ENCODE assay signal across 23 cellular contexts in genomic region chr17:57930239-57930638, GRCh38. TPM values are rescaled to one million over a fixed set of nuclear protein-coding genes. Genes with fewer than 3 reads are reported as not detected.
DNase-seq lines count a peak whose midpoint lies in the region; ATAC-seq, FAIRE-seq and TF ChIP-seq lines count a peak whose summit lies in the region.
"Had no signal": no experiment of that assay in that cellular context is flagged by ENCODE, and none has a peak within 500 bp of the region (broad histone marks: within the 10 kb centered on the region; RNA-seq: fewer than 3 reads in every experiment).

No MANE protein-coding gene starts in this region.

- no peak overlapping the region for H2BK20ac ChIP-seq in H1 (ENCODE audit: low read length)

- H3K27me3 ChIP-seq in H1 (replicated peaks in 1 of 4; ENCODE audit: control insufficient read depth in 3 of 4, extremely low read depth in 1 of 4, insufficient read depth in 3 of 4, low read length in 3 of 4) (peaks cover 0 to 2% (median 0%) of the 10 kb centered on the region in 4 experiments; a peak in 1 of 7 replicates), muscle layer of duodenum (ENCODE audit: low read depth, low read length) (no peaks in the 10 kb centered on the region), stomach smooth muscle (ENCODE audit: control insufficient read depth in 1 of 2, insufficient read depth in 2 of 2, low read length in 2 of 2) (no peaks in the 10 kb centered on the region)
- H3K27me3 ChIP-seq: hepatocyte had no signal

- H3K9ac ChIP-seq in H1 (replicated peaks in 1 of 4; ENCODE audit: extremely low read depth in 1 of 4, low read depth in 3 of 4, low read length in 3 of 4) (no peak overlapping the region), stomach smooth muscle (ENCODE audit: low read length in 2 of 2) (peak overlapping the region; percentile 5 to 42)
- H3K9ac ChIP-seq: parathyroid adenoma had no signal

- no peaks in the 10 kb centered on the region for H3K4me1 Mint-ChIP-seq in activated CD4-positive, alpha-beta T cell treated with anti-CD3 and anti-CD28 coated beads, Interleukin-2, amount 10 ng/mL, durations not matched to agents 24 days and 14 days
- no peaks in the 10 kb centered on the region for H3K4me1 Mint-ChIP-seq in activated CD8-positive, alpha-beta T cell treated with anti-CD3 and anti-CD28 coated beads for 36 hours (ENCODE audit: low read depth)
- H3K4me1 Mint-ChIP-seq: activated naive CD4-positive, alpha-beta T cell treated with anti-CD3 and anti-CD28 coated beads, Interleukin-2, amount 50 U/mL, for 24 hours had no signal

- H3K9me3 ChIP-seq in H1 (ENCODE audit: insufficient read depth in 2 of 2, low read depth in 1 of 2, low read length in 1 of 2) (no peaks in the 10 kb centered on the region), muscle layer of duodenum (ENCODE audit: control insufficient read depth in 1 of 2, low read length in 2 of 2) (no peaks in the 10 kb centered on the region), stomach smooth muscle (ENCODE audit: control insufficient read depth in 2 of 2, low read length in 2 of 2) (no peaks in the 10 kb centered on the region)

- peak overlapping the region; percentile 46; the same call in 1 of the 2 replicates for H2BK15ac ChIP-seq in H1 (ENCODE audit: low read length)

- no peaks in the 10 kb centered on the region for H3K79me2 ChIP-seq in H1 (ENCODE audit: control insufficient read depth in 1 of 2, insufficient read depth in 2 of 2, low read length in 2 of 2)

- 89% methylated on average over 5 of the region's 5 CpGs; no CpG with 5 or more reads in 1 of the 2 experiments for WGBS in H1 (ENCODE audit: extremely low coverage in 1 of 2, insufficient coverage in 1 of 2, insufficient read length in 1 of 2, insufficient replicate concordance in 2 of 2, low coverage in 1 of 2, low lambda C conversion rate in 2 of 2, missing lambda C conversion rate in 1 of 2), 2 experiments

- TF ChIP-seq POLR2A in H1 (IDR thresholded peaks at IDR 0.05; ENCODE audit: control extremely low read depth in 1 of 2, low read depth in 2 of 2, low read length in 2 of 2): no peak

- no peaks in the 10 kb centered on the region for H3K36me3 ChIP-seq in H1 (ENCODE audit: control insufficient read depth in 2 of 4, insufficient read depth in 4 of 4, low read length in 3 of 4)
- H3K36me3 ChIP-seq in muscle layer of duodenum (ENCODE audit: control insufficient read depth in 1 of 2, insufficient read depth in 2 of 2, low read length in 2 of 2): no peaks in the 10 kb centered on the region
- no peaks in the 10 kb centered on the region for H3K36me3 ChIP-seq in stomach smooth muscle (ENCODE audit: control insufficient read depth in 2 of 2, insufficient read depth in 2 of 2, low read length in 2 of 2)

- no peak overlapping the region for H2AFZ ChIP-seq in H1 (ENCODE audit: low read length)
- H2AFZ ChIP-seq: hepatocyte, parathyroid adenoma had no signal

- H3K4me1 ChIP-seq in H1 (replicated peaks in 1 of 4; ENCODE audit: control insufficient read depth in 3 of 4, insufficient read depth in 4 of 4, low read length in 3 of 4): peaks cover 2 to 11% (median 9%) of the 10 kb centered on the region in 4 experiments
- H3K4me1 ChIP-seq in muscle layer of duodenum (ENCODE audit: control insufficient read depth in 1 of 2, insufficient read depth in 2 of 2, low read length in 2 of 2): peaks cover 23 to 84% of the 10 kb centered on the region in 2 donors
- peaks cover 92% of the 10 kb centered on the region for H3K4me1 ChIP-seq in stomach smooth muscle (ENCODE audit: control insufficient read depth, insufficient read depth, low read length)
- H3K4me1 ChIP-seq: parathyroid adenoma had no signal

- no peak overlapping the region for H3K4me2 ChIP-seq in H1 (ENCODE audit: insufficient read depth in 1 of 2, low read depth in 2 of 2, low read length in 2 of 2)
- H3K4me2 ChIP-seq: hepatocyte had no signal

- POLR2A ChIA-PET in RWPE1 (lab: Yijun Ruan, JAX; ENCODE audit: low non-redundant PET): interaction anchor here (0.6 kb wide), 1 partner anchor 17 kb away, joined by 6 read pairs; no protein-coding TSS in a partner anchor
- POLR2A ChIA-PET in H1 (lab: Charles Lee; ENCODE audit: partially characterized antibody): interaction anchor here (1.0 to 1.2 kb wide), 2 partner anchors 15 to 74 kb away, joined by 3 read pairs; no protein-coding TSS in a partner anchor
- POLR2A ChIA-PET in activated CD8-positive, alpha-beta T cell treated with anti-CD3 and anti-CD28 coated beads for 36 hours (lab: Charles Lee): interaction anchor here (0.6 to 1.7 kb wide), 2 partner anchors 21 to 68 kb away, joined by 3 to 5 read pairs; no protein-coding TSS in a partner anchor

- no peak overlapping the region for H3K56ac ChIP-seq in H1 (replicated peaks; ENCODE audit: insufficient read length, low read depth, low read length)

- FAIRE-seq in H1 (lab: Jason Lieb, UNC): no peak
- FAIRE-seq: astrocyte, endometrium, H54 had no signal

- intact Hi-C loops in activated CD4-positive, alpha-beta T cell treated with anti-CD3 and anti-CD28 coated beads, Interleukin-2, amount 10 ng/mL, durations not matched to agents 24 days and 14 days (cut with micrococcal nuclease): no loop called here
- intact Hi-C loops in activated CD8-positive, alpha-beta T cell treated with anti-CD3 and anti-CD28 coated beads for 36 hours (cut with micrococcal nuclease): no loop called here

- H3K14ac ChIP-seq in H1 (ENCODE audit: insufficient read length): no peak overlapping the region

- no peaks in the 10 kb centered on the region for H3K36me3 Mint-ChIP-seq in activated CD4-positive, alpha-beta T cell treated with anti-CD3 and anti-CD28 coated beads, Interleukin-2, amount 10 ng/mL, durations not matched to agents 24 days and 14 days (ENCODE audit: low read depth)
- no peaks in the 10 kb centered on the region for H3K36me3 Mint-ChIP-seq in activated CD8-positive, alpha-beta T cell treated with anti-CD3 and anti-CD28 coated beads for 36 hours (ENCODE audit: low read depth)
- H3K36me3 Mint-ChIP-seq: activated naive CD4-positive, alpha-beta T cell treated with anti-CD3 and anti-CD28 coated beads, Interleukin-2, amount 50 U/mL, for 24 hours had no signal

- no peak for ATAC-seq in GM21447 (IDR thresholded peaks at IDR 0.05; ENCODE audit: unreplicated experiment)
- no peak for ATAC-seq in activated CD8-positive, alpha-beta T cell treated with anti-CD3 and anti-CD28 coated beads for 36 hours
- ATAC-seq: stimulated activated naive CD8-positive, alpha-beta T cell treated with anti-CD3 and anti-CD28 coated beads, Interleukin-15, Interleukin-2, amounts not matched to agents 100 U/mL and 50 U/mL, for 24 hours had no signal

- no peak overlapping the region for H2BK120ac ChIP-seq in H1 (replicated peaks; ENCODE audit: low read depth, low read length)

- 0 out of 2 replicates have a peak, but pooled peaks cover 2% of the 10 kb centered on the region for H3K79me1 ChIP-seq in H1 (ENCODE audit: low read depth, low read length)

- DNase-seq in RWPE1 (ENCODE audit: low spot score) (no peak), H1 (ENCODE audit: low read depth in 1 of 2, low spot score in 2 of 2) (no peak), COR-L47 (lab: John Stamatoyannopoulos, UW) (no peak)
- DNase-seq in activated CD4-positive, alpha-beta T cell treated with anti-CD3 and anti-CD28 coated beads, Interleukin-2, amount 10 ng/mL, durations not matched to agents 24 days and 14 days: no peak
- DNase-seq in activated CD8-positive, alpha-beta T cell treated with anti-CD3 and anti-CD28 coated beads for 36 hours: no peak
- DNase-seq: activated CD4-positive, alpha-beta T cell treated with anti-CD3 and anti-CD28 coated beads for 1 hour; DND-41; KG1; NCI-H187 treated with DMSO at 0.1 percent for 48 hours; NCI-H510A; stimulated activated naive CD8-positive, alpha-beta T cell treated with anti-CD3 and anti-CD28 coated beads, Interleukin-15, Interleukin-2, amounts not matched to agents 100 U/mL and 50 U/mL, for 24 hours; SW 1271 had no signal

- H3K27ac Mint-ChIP-seq in activated CD4-positive, alpha-beta T cell treated with anti-CD3 and anti-CD28 coated beads, Interleukin-2, amount 10 ng/mL, durations not matched to agents 24 days and 14 days: no peak overlapping the region
- no peak overlapping the region for H3K27ac Mint-ChIP-seq in activated CD8-positive, alpha-beta T cell treated with anti-CD3 and anti-CD28 coated beads for 36 hours
- H3K27ac Mint-ChIP-seq: activated T-helper 1 cell treated with anti-CD3 and anti-CD28 coated beads, Interleukin-12 subunit alpha, Interleukin-12 subunit beta, Interleukin-2, Interleukin-4 antibody, amounts not matched to agents 30 ng/mL and 10 ng/mL and 1 ng/mL, durations not matched to agents 14 hours and 24 hours and 36 hours had no signal

- no peak for TF ChIP-seq RAD21 in H1 (IDR thresholded peaks at IDR 0.05 in 1 of 2, conservative IDR thresholded peaks at IDR 0.05 in 1 of 2; ENCODE audit: low read depth in 2 of 2, low read length in 2 of 2)

- no peak overlapping the region for H3K23ac ChIP-seq in H1 (ENCODE audit: insufficient read length)

- H2BK12ac ChIP-seq in H1 (ENCODE audit: low read depth, low read length): no peak overlapping the region

- H3K23me2 ChIP-seq in H1 (ENCODE audit: low read depth, low read length): no peaks in the 10 kb centered on the region

- no peaks in the 10 kb centered on the region for H3K9me3 Mint-ChIP-seq in activated CD4-positive, alpha-beta T cell treated with anti-CD3 and anti-CD28 coated beads, Interleukin-2, amount 10 ng/mL, durations not matched to agents 24 days and 14 days
- H3K9me3 Mint-ChIP-seq in activated CD8-positive, alpha-beta T cell treated with anti-CD3 and anti-CD28 coated beads for 36 hours: no peaks in the 10 kb centered on the region
- H3K9me3 Mint-ChIP-seq: activated naive CD4-positive, alpha-beta T cell treated with anti-CD3 and anti-CD28 coated beads, Interleukin-2, amount 50 U/mL, for 24 hours; activated T-helper 1 cell treated with anti-CD3 and anti-CD28 coated beads, Interleukin-12 subunit alpha, Interleukin-12 subunit beta, Interleukin-2, Interleukin-4 antibody, amounts not matched to agents 30 ng/mL and 10 ng/mL and 1 ng/mL, durations not matched to agents 14 hours and 24 hours and 36 hours had no signal

- no peak overlapping the region for H3K4me3 ChIP-seq in H1 (ENCODE audit: extremely low read depth in 1 of 4, insufficient read depth in 2 of 4, low read depth in 3 of 4, low read length in 4 of 4)
- H3K4me3 ChIP-seq in muscle layer of duodenum (ENCODE audit: low read depth in 1 of 2, low read length in 2 of 2): no peak overlapping the region
- H3K4me3 ChIP-seq in stomach smooth muscle (ENCODE audit: low read length in 2 of 2): no peak overlapping the region
- H3K4me3 ChIP-seq: hepatocyte, lung had no signal

- peaks cover 10% of the 10 kb centered on the region for H3K27me3 Mint-ChIP-seq in activated CD4-positive, alpha-beta T cell treated with anti-CD3 and anti-CD28 coated beads, Interleukin-2, amount 10 ng/mL, durations not matched to agents 24 days and 14 days
- H3K27me3 Mint-ChIP-seq in activated CD8-positive, alpha-beta T cell treated with anti-CD3 and anti-CD28 coated beads for 36 hours: peaks cover 8% of the 10 kb centered on the region

- H3K27ac ChIP-seq in RWPE1 (peak overlapping the region; percentile 50), H1 (ENCODE audit: low read depth, low read length) (no peak overlapping the region), muscle layer of duodenum (ENCODE audit: low read length) (peak overlapping the region; percentile 6), stomach smooth muscle (ENCODE audit: low read length) (peak overlapping the region; percentile 74)
- H3K27ac ChIP-seq: hepatocyte, parathyroid adenoma had no signal

- CTCF ChIA-PET in RWPE1 (lab: Yijun Ruan, JAX): no interaction called here
- CTCF ChIA-PET in H1 (lab: Charles Lee; ENCODE audit: partially characterized antibody): interaction anchor here (0.5 to 1.3 kb wide), 3 partner anchors 21 to 72 kb away, joined by 3 to 5 read pairs (median 4); no protein-coding TSS in a partner anchor
- CTCF ChIA-PET in activated CD8-positive, alpha-beta T cell treated with anti-CD3 and anti-CD28 coated beads for 36 hours (lab: Charles Lee): interaction anchor here (1.2 kb wide), 1 partner anchor 38 kb away, joined by 4 read pairs; no protein-coding TSS in a partner anchor

- H2AK5ac ChIP-seq in H1 (ENCODE audit: low read depth, low read length): no peak overlapping the region

- no peak overlapping the region for H3K18ac ChIP-seq in H1 (ENCODE audit: extremely low read depth, low read length)

- H4K20me1 ChIP-seq in H1 (replicated peaks in 1 of 2; ENCODE audit: control insufficient read depth in 1 of 2, insufficient read depth in 2 of 2, low read length in 2 of 2): no peaks in the 10 kb centered on the region

- no peak overlapping the region for H3K4me3 Mint-ChIP-seq in activated CD4-positive, alpha-beta T cell treated with anti-CD3 and anti-CD28 coated beads, Interleukin-2, amount 10 ng/mL, durations not matched to agents 24 days and 14 days
- no peak overlapping the region for H3K4me3 Mint-ChIP-seq in activated CD8-positive, alpha-beta T cell treated with anti-CD3 and anti-CD28 coated beads for 36 hours
- H3K4me3 Mint-ChIP-seq: activated naive CD4-positive, alpha-beta T cell treated with anti-CD3 and anti-CD28 coated beads, Interleukin-2, amount 50 U/mL, for 24 hours; activated T-helper 1 cell treated with anti-CD3 and anti-CD28 coated beads, Interleukin-12 subunit alpha, Interleukin-12 subunit beta, Interleukin-2, Interleukin-4 antibody, amounts not matched to agents 30 ng/mL and 10 ng/mL and 1 ng/mL, durations not matched to agents 14 hours and 24 hours and 36 hours had no signal

- TF ChIP-seq CTCF in RWPE1 (conservative IDR thresholded peaks at IDR 0.05; ENCODE audit: low read depth) (no peak), H1 (IDR thresholded peaks at IDR 0.05; ENCODE audit: control extremely low read depth in 1 of 3, insufficient read depth in 1 of 3, low read depth in 1 of 3, low read length in 3 of 3) (no peak)
- no peak for TF ChIP-seq CTCF in activated CD8-positive, alpha-beta T cell treated with anti-CD3 and anti-CD28 coated beads for 36 hours (IDR thresholded peaks at IDR 0.05)

- no peak overlapping the region for H4K8ac ChIP-seq in H1 (ENCODE audit: extremely low read depth, insufficient read depth, low read length)

- no peak overlapping the region for H4K5ac ChIP-seq in H1 (ENCODE audit: insufficient read length, low read depth, low read length)

- no peak overlapping the region for H4K91ac ChIP-seq in H1 (replicated peaks; ENCODE audit: insufficient read length, low read length)

- no peak overlapping the region for H2BK5ac ChIP-seq in H1 (ENCODE audit: low read depth, low read length)

- no peak overlapping the region for H3K4ac ChIP-seq in H1 (replicated peaks; ENCODE audit: insufficient read length, low read depth, low read length)

- no peak for TF ChIP-seq EP300 in H1 (IDR thresholded peaks at IDR 0.05; ENCODE audit: borderline replicate concordance in 1 of 2, low read depth in 2 of 2, low read length in 2 of 2)

RNA-seq across cellular contexts. Expression of gene CUEDC1, which starts 25.0 kb away (rescaled TPM):
- total RNA-seq in H1 (2021; fragmentation: NEBNext Ultra II Directional; extraction: Animal tissue kit (Norgen Biotek cat#: 25700)): 7.8 and 10.7 TPM in 2 replicates
- 4.0 and 6.7 TPM in 2 replicates for polyA plus RNA-seq in H1 (2011; rRNA removed)
- polyA plus RNA-seq in H1 (2011; cell fraction: cytosol; rRNA removed): 5.2 TPM
- polyA plus RNA-seq in H1 (2011; cell fraction: nucleus; rRNA removed): 12.0 TPM
- 3.4 to 9.6 TPM (median 7.3 TPM) in 4 replicates for polyA plus RNA-seq in H1 (2012, experiment 1 of 2)
- polyA plus RNA-seq in H1 (2012, experiment 2 of 2): 4.9 TPM
- 5.8 TPM for polyA plus RNA-seq in H1 (2013, experiment 1 of 2)
- polyA plus RNA-seq in H1 (2013, experiment 2 of 2): 5.8 TPM
- polyA minus RNA-seq in H1 (2011; rRNA and poly(A)+ RNA removed): 4.1 and 5.1 TPM in 2 replicates
- polyA minus RNA-seq in H1 (2011; cell fraction: cytosol; rRNA and poly(A)+ RNA removed): 2.2 TPM
- 4.1 TPM for polyA minus RNA-seq in H1 (2011; cell fraction: nucleus; rRNA and poly(A)+ RNA removed)
- 0.50 and 0.58 TPM in 2 replicates for total RNA-seq in activated CD4-positive, alpha-beta T cell treated with anti-CD3 and anti-CD28 coated beads, Interleukin-2, amount 10 ng/mL, durations not matched to agents 24 days and 14 days
- under 1 TPM; 0.29 to 0.40 TPM for total RNA-seq in activated CD8-positive, alpha-beta T cell treated with anti-CD3 and anti-CD28 coated beads for 36 hours
- total RNA-seq: activated T-helper 1 cell treated with anti-CD3 and anti-CD28 coated beads, Interleukin-12 subunit alpha, Interleukin-12 subunit beta, Interleukin-2, Interleukin-4 antibody, amounts not matched to agents 30 ng/mL and 10 ng/mL and 1 ng/mL, durations not matched to agents 14 hours and 24 hours and 36 hours had no signal

RNA-seq across cellular contexts. Expression of gene VEZF1, which starts 57.8 kb away (rescaled TPM):
- total RNA-seq in H1 (2021; fragmentation: NEBNext Ultra II Directional; extraction: Animal tissue kit (Norgen Biotek cat#: 25700)): 56.7 and 61.9 TPM in 2 replicates
- 21.5 and 28.9 TPM in 2 replicates for polyA plus RNA-seq in H1 (2011; rRNA removed)
- 25.3 TPM for polyA plus RNA-seq in H1 (2011; cell fraction: cytosol; rRNA removed)
- polyA plus RNA-seq in H1 (2011; cell fraction: nucleus; rRNA removed): 29.8 TPM
- 33.3 to 43.5 TPM (median 39.8 TPM) in 4 replicates for polyA plus RNA-seq in H1 (2012, experiment 1 of 2)
- 5.7 TPM for polyA plus RNA-seq in H1 (2012, experiment 2 of 2)
- 39.2 TPM for polyA plus RNA-seq in H1 (2013, experiment 1 of 2)
- polyA plus RNA-seq in H1 (2013, experiment 2 of 2): 38.4 TPM
- polyA minus RNA-seq in H1 (2011; rRNA and poly(A)+ RNA removed): 81.4 and 108 TPM in 2 replicates
- 35.6 TPM for polyA minus RNA-seq in H1 (2011; cell fraction: cytosol; rRNA and poly(A)+ RNA removed)
- polyA minus RNA-seq in H1 (2011; cell fraction: nucleus; rRNA and poly(A)+ RNA removed): 51.1 TPM
- total RNA-seq in activated CD4-positive, alpha-beta T cell treated with anti-CD3 and anti-CD28 coated beads, Interleukin-2, amount 10 ng/mL, durations not matched to agents 24 days and 14 days: 35.4 and 37.3 TPM in 2 replicates
- 10 to 100 TPM; 17.9 to 19.6 TPM for total RNA-seq in activated CD8-positive, alpha-beta T cell treated with anti-CD3 and anti-CD28 coated beads for 36 hours

Comparison
In these comparisons a context has a peak if more than half of its experiments do, and no peak if none do; other contexts are left out.
1. H3K9ac ChIP-seq: peak in stomach smooth muscle (2 of 2); none in H1 (0 of 4).